In the genomic region with DNA sequence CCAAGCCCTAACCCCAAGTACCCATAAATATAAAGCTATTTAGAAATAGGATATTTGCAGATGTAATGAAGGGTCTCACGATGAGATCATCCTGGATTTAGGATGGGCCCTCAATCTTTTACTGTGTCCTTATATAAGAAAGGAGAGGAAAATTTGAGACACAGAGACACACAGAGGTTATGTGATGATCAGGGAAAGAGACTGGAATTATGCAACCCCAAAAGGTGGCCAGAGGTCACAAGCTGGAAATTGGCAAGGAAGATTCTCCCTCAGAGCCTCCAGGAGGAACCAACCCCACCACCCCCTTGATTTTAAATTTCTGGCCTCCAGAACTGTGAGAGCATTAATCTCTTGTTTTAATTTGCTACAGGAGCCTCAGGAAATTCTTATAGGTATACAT, we compare ENCODE assay signal across 24 cellular contexts.
DNase-seq lines count a peak whose midpoint lies in the region; ATAC-seq and TF ChIP-seq lines count a peak whose summit lies in the region.
"Had no signal": no experiment of that assay in that cellular context is flagged by ENCODE, and none has a peak within 500 bp of the region (broad histone marks: within the 10 kb centered on the region; RNA-seq: fewer than 3 reads in every experiment).

No MANE protein-coding gene starts in this region.

- DNase-seq in left ventricle myocardium superior (no peak), left ventricle myocardium inferior (no peak), hepatocyte (ENCODE audit: low spot score) (no peak), OCI-LY7 (ENCODE audit: low spot score) (no peak), NCI-H2107 treated with DMSO at 0.1 percent for 48 hours (lab: John Stamatoyannopoulos, UW; ENCODE audit: unreplicated experiment) (no peak), superior temporal gyrus (ENCODE audit: extremely low spot score) (no peak)
- DNase-seq: 8988T; ACHN; AML-193; BE2C; CD4-positive, alpha-beta T cell; CD8-positive, alpha-beta memory T cell; DMS 273 treated with DMSO at 0.1 percent for 48 hours; DMS79; EL; GDM1; GM23248; H7; HCEC 1CT had no signal

- WGBS in hepatocyte (ENCODE audit: low lambda C conversion rate, missing lambda C conversion rate) = 96% methylated on average over 1 of the region's 1 CpG

- H3K27me3 ChIP-seq in left ventricle myocardium inferior (ENCODE audit: low read depth) = no peaks in the 10 kb centered on the region
- H3K27me3 ChIP-seq in hepatocyte = no peaks in the 10 kb centered on the region
- H3K27me3 ChIP-seq: BE2C; BLaER1 treated with 17β-estradiol and CSF1 and Interleukin-3, amounts not matched to agents 10 nM and 100 nM had no signal

- H3K36me3 Mint-ChIP-seq in nephron (ENCODE audit: low read depth) = no peaks in the 10 kb centered on the region
- H3K36me3 Mint-ChIP-seq: CD14-positive monocyte; CD8-positive, alpha-beta memory T cell had no signal

- POLR2A ChIA-PET in OCI-LY7 (lab: Charles Lee) = interaction anchor here (0.5 to 0.6 kb wide), 2 partner anchors 101 to 108 kb away, joined by 3 to 5 read pairs; no protein-coding TSS in a partner anchor

- H2AFZ ChIP-seq in hepatocyte (no peak overlapping the region), OCI-LY7 (ENCODE audit: low read length) (no peak overlapping the region)
- H2AFZ ChIP-seq: GM23248 had no signal

- peaks cover 12% of the 10 kb centered on the region for H3K4me1 ChIP-seq in left ventricle myocardium inferior
- peaks cover 38% of the 10 kb centered on the region for H3K4me1 ChIP-seq in hepatocyte (ENCODE audit: insufficient read depth)
- no peaks in the 10 kb centered on the region for H3K4me1 ChIP-seq in OCI-LY7 (ENCODE audit: insufficient read depth, low read length, poor library complexity, severe bottlenecking)
- H3K4me1 ChIP-seq: A549; BLaER1 treated with 17β-estradiol and CSF1 and Interleukin-3, amounts not matched to agents 10 nM and 100 nM had no signal

- peak overlapping the region in 2 of 3 experiments; percentile 78 to 96 for H3K27ac Mint-ChIP-seq in nephron
- H3K27ac Mint-ChIP-seq: CD14-positive monocyte; CD4-positive, alpha-beta T cell; CD8-positive, alpha-beta memory T cell had no signal

- H3K36me3 ChIP-seq in left ventricle myocardium inferior (no peaks in the 10 kb centered on the region), hepatocyte (replicated peaks; ENCODE audit: insufficient read depth, low read depth) (no peaks in the 10 kb centered on the region), OCI-LY7 (ENCODE audit: insufficient read depth, low read length) (no peaks in the 10 kb centered on the region)
- H3K36me3 ChIP-seq: BE2C; BLaER1 treated with 17β-estradiol and CSF1 and Interleukin-3, amounts not matched to agents 10 nM and 100 nM had no signal

- H3K4me2 ChIP-seq in hepatocyte = no peak overlapping the region
- H3K4me2 ChIP-seq in OCI-LY7 (ENCODE audit: low read length) = no peak overlapping the region
- H3K4me2 ChIP-seq: A549; BLaER1 treated with 17β-estradiol and CSF1 and Interleukin-3, amounts not matched to agents 10 nM and 100 nM had no signal

- TF ChIP-seq CTCF in left ventricle myocardium inferior (IDR thresholded peaks at IDR 0.05; ENCODE audit: borderline replicate concordance) (no peak), hepatocyte (IDR thresholded peaks at IDR 0.05; ENCODE audit: poor library complexity) (no peak), nephron (IDR thresholded peaks at IDR 0.05; ENCODE audit: unreplicated experiment in 3 of 3) (no peak), OCI-LY7 (conservative IDR thresholded peaks at IDR 0.05; ENCODE audit: low read length) (no peak)

- H3K9me2 ChIP-seq in hepatocyte (replicated peaks; ENCODE audit: insufficient read depth) (no peaks in the 10 kb centered on the region), OCI-LY7 (ENCODE audit: insufficient read depth, low read length) (no peaks in the 10 kb centered on the region)

- no peaks in the 10 kb centered on the region for H3K79me2 ChIP-seq in hepatocyte
- no peaks in the 10 kb centered on the region for H3K79me2 ChIP-seq in OCI-LY7 (ENCODE audit: insufficient read depth, low read depth, low read length)

- H3K9me3 Mint-ChIP-seq in nephron = no peaks in the 10 kb centered on the region

- H3K4me3 ChIP-seq in left ventricle myocardium inferior (no peak overlapping the region), hepatocyte (no peak overlapping the region), OCI-LY7 (ENCODE audit: low read depth, low read length, poor library complexity, severe bottlenecking) (no peak overlapping the region)
- H3K4me3 ChIP-seq: A549; BLaER1 treated with 17β-estradiol and CSF1 and Interleukin-3, amounts not matched to agents 10 nM and 100 nM; GM12878; GM23248 had no signal

- CTCF ChIA-PET in OCI-LY7 (lab: Charles Lee; ENCODE audit: unreplicated experiment) = no interaction called here

- ATAC-seq in left ventricle myocardium superior = peak; percentile 55
- ATAC-seq: A549, GM12878 had no signal

- BruUV-seq in OCI-LY7 (replicated peaks; lab: Mats Ljungman, UMichigan) = no TSS peak

- H3K9me3 ChIP-seq in left ventricle myocardium inferior (replicated peaks) (no peaks in the 10 kb centered on the region), hepatocyte (ENCODE audit: low read depth) (no peaks in the 10 kb centered on the region), OCI-LY7 (ENCODE audit: low read length) (no peaks in the 10 kb centered on the region)
- H3K9me3 ChIP-seq: A549; BE2C; BLaER1 treated with 17β-estradiol and CSF1 and Interleukin-3, amounts not matched to agents 10 nM and 100 nM had no signal

- H4K20me1 ChIP-seq in hepatocyte (ENCODE audit: insufficient read depth, poor library complexity, severe bottlenecking) (no peaks in the 10 kb centered on the region), OCI-LY7 (ENCODE audit: insufficient read depth, low read length) (no peaks in the 10 kb centered on the region)
- H4K20me1 ChIP-seq: BLaER1 treated with 17β-estradiol and CSF1 and Interleukin-3, amounts not matched to agents 10 nM and 100 nM had no signal

- H3K27ac ChIP-seq in left ventricle myocardium inferior (replicated peaks) (no peak overlapping the region), hepatocyte (peak overlapping the region; percentile 57), OCI-LY7 (ENCODE audit: low read depth, low read length, poor library complexity, severe bottlenecking) (no peak overlapping the region)
- H3K27ac ChIP-seq: A549; BLaER1 treated with 17β-estradiol and CSF1 and Interleukin-3, amounts not matched to agents 10 nM and 100 nM; GM23248 had no signal

- intact Hi-C loops in left ventricle myocardium superior (cut with micrococcal nuclease) = no loop called here
- intact Hi-C loops in left ventricle myocardium inferior (cut with micrococcal nuclease) = no loop called here
- intact Hi-C loops in OCI-LY7 (cut with micrococcal nuclease; ENCODE audit: unreplicated experiment) = no loop called here

- no peak overlapping the region for H3K4me3 Mint-ChIP-seq in nephron
- H3K4me3 Mint-ChIP-seq: CD14-positive monocyte; CD4-positive, alpha-beta T cell; CD8-positive, alpha-beta memory T cell had no signal

- H3K27me3 Mint-ChIP-seq in nephron (ENCODE audit: low read depth) = no peaks in the 10 kb centered on the region
- H3K27me3 Mint-ChIP-seq: CD4-positive, alpha-beta T cell; CD8-positive, alpha-beta memory T cell had no signal

- H3K4me1 Mint-ChIP-seq in nephron = peaks cover 55% of the 10 kb centered on the region
- H3K4me1 Mint-ChIP-seq: CD14-positive monocyte; CD8-positive, alpha-beta memory T cell had no signal
